Comparison of ENCODE assay signal across 1 cellular context in the genomic region with DNA sequence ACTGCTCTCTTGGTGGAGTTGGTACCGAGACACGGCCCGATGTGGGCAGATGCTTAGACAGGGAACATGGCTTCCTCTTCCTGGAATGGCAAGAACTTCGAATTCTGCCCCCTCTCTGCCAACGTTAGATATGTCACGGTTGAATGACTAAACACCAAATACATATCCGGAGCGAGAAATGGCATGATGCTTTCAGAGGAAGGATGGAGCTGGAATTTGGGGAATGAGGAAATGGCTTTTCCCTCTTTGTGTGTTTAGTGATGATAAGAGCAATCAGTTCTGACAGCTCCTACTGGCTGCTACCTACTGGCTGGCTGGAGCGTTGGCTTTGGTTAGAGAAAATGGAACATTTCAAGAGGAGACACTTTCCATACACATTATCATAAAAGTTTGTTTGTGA.
TF ChIP-seq lines count a peak whose summit lies in the region.

No MANE protein-coding gene starts in this region.

TF ChIP-seq in K562, 482 proteins besides CTCF, POLR2A, EP300 and RAD21 (continued from another document and continues in another):
- TF ChIP-seq, protein P1, sequence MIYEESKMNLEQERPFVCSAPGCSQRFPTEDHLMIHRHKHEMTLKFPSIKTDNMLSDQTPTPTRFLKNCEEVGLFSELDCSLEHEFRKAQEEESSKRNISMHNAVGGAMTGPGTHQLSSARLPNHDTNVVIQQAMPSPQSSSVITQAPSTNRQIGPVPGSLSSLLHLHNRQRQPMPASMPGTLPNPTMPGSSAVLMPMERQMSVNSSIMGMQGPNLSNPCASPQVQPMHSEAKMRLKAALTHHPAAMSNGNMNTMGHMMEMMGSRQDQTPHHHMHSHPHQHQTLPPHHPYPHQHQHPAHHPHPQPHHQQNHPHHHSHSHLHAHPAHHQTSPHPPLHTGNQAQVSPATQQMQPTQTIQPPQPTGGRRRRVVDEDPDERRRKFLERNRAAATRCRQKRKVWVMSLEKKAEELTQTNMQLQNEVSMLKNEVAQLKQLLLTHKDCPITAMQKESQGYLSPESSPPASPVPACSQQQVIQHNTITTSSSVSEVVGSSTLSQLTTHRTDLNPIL (CRISPR knock-in tag; IDR thresholded peaks at IDR 0.05): no peak
- TF ChIP-seq RUNX1 (IDR thresholded peaks at IDR 0.05; ENCODE audit: low read depth): no peak
- no peak for TF ChIP-seq FOXA1 (IDR thresholded peaks at IDR 0.05; ENCODE audit: borderline replicate concordance)
- no peak for TF ChIP-seq MYBL2 (IDR thresholded peaks at IDR 0.05; ENCODE audit: low read depth)
- no peak for TF ChIP-seq MYBL2 (CRISPR knock-in tag; IDR thresholded peaks at IDR 0.05; ENCODE audit: borderline replicate concordance)
- peak; percentile 77 for TF ChIP-seq GATA2 (CRISPR knock-in tag; IDR thresholded peaks at IDR 0.05)
- no peak for TF ChIP-seq PHF8 (IDR thresholded peaks at IDR 0.05; ENCODE audit: borderline replicate concordance, low read length)
- no peak for TF ChIP-seq HNRNPLL (IDR thresholded peaks at IDR 0.05; ENCODE audit: low read depth, low read length, poor library complexity, severe bottlenecking)
- no peak for TF ChIP-seq MXI1 (IDR thresholded peaks at IDR 0.05; ENCODE audit: low read depth, low read length)
- TF ChIP-seq PML (IDR thresholded peaks at IDR 0.05; ENCODE audit: low read length): no peak
- peak in 1 of 2 experiments; percentile 77; a peak in 2 of 4 replicates for TF ChIP-seq TRIM24 (IDR thresholded peaks at IDR 0.05)
- TF ChIP-seq ZNF12 (CRISPR knock-in tag; IDR thresholded peaks at IDR 0.05): no peak
- TF ChIP-seq, protein P2, sequence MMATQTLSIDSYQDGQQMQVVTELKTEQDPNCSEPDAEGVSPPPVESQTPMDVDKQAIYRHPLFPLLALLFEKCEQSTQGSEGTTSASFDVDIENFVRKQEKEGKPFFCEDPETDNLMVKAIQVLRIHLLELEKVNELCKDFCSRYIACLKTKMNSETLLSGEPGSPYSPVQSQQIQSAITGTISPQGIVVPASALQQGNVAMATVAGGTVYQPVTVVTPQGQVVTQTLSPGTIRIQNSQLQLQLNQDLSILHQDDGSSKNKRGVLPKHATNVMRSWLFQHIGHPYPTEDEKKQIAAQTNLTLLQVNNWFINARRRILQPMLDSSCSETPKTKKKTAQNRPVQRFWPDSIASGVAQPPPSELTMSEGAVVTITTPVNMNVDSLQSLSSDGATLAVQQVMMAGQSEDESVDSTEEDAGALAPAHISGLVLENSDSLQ (IDR thresholded peaks at IDR 0.05): peak; percentile 37; the same call in 1 of the 2 replicates
- TF ChIP-seq ZNF830 (CRISPR knock-in tag; IDR thresholded peaks at IDR 0.05): no peak
- TF ChIP-seq ZNF436 (CRISPR knock-in tag; IDR thresholded peaks at IDR 0.05): no peak
- TF ChIP-seq, protein P3, sequence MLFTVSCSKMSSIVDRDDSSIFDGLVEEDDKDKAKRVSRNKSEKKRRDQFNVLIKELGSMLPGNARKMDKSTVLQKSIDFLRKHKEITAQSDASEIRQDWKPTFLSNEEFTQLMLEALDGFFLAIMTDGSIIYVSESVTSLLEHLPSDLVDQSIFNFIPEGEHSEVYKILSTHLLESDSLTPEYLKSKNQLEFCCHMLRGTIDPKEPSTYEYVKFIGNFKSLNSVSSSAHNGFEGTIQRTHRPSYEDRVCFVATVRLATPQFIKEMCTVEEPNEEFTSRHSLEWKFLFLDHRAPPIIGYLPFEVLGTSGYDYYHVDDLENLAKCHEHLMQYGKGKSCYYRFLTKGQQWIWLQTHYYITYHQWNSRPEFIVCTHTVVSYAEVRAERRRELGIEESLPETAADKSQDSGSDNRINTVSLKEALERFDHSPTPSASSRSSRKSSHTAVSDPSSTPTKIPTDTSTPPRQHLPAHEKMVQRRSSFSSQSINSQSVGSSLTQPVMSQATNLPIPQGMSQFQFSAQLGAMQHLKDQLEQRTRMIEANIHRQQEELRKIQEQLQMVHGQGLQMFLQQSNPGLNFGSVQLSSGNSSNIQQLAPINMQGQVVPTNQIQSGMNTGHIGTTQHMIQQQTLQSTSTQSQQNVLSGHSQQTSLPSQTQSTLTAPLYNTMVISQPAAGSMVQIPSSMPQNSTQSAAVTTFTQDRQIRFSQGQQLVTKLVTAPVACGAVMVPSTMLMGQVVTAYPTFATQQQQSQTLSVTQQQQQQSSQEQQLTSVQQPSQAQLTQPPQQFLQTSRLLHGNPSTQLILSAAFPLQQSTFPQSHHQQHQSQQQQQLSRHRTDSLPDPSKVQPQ (CRISPR knock-in tag; IDR thresholded peaks at IDR 0.05; ENCODE audit: borderline replicate concordance): no peak
- no peak for TF ChIP-seq TSC22D4 (tag; IDR thresholded peaks at IDR 0.05)
- TF ChIP-seq FOXA3 (CRISPR knock-in tag; conservative IDR thresholded peaks at IDR 0.05 in 1 of 2, IDR thresholded peaks at IDR 0.05 in 1 of 2): no peak; a peak in 1 of 4 replicates
- no peak for TF ChIP-seq IRF2 (CRISPR knock-in tag; IDR thresholded peaks at IDR 0.05)
- TF ChIP-seq, protein P4, sequence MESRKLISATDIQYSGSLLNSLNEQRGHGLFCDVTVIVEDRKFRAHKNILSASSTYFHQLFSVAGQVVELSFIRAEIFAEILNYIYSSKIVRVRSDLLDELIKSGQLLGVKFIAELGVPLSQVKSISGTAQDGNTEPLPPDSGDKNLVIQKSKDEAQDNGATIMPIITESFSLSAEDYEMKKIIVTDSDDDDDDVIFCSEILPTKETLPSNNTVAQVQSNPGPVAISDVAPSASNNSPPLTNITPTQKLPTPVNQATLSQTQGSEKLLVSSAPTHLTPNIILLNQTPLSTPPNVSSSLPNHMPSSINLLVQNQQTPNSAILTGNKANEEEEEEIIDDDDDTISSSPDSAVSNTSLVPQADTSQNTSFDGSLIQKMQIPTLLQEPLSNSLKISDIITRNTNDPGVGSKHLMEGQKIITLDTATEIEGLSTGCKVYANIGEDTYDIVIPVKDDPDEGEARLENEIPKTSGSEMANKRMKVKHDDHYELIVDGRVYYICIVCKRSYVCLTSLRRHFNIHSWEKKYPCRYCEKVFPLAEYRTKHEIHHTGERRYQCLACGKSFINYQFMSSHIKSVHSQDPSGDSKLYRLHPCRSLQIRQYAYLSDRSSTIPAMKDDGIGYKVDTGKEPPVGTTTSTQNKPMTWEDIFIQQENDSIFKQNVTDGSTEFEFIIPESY (CRISPR knock-in tag; IDR thresholded peaks at IDR 0.05): no peak
- TF ChIP-seq, protein P5, sequence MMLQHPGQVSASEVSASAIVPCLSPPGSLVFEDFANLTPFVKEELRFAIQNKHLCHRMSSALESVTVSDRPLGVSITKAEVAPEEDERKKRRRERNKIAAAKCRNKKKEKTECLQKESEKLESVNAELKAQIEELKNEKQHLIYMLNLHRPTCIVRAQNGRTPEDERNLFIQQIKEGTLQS (IDR thresholded peaks at IDR 0.05): no peak
- TF ChIP-seq, protein P5 (CRISPR knock-in tag; conservative IDR thresholded peaks at IDR 0.05): no peak
- TF ChIP-seq, protein P6, sequence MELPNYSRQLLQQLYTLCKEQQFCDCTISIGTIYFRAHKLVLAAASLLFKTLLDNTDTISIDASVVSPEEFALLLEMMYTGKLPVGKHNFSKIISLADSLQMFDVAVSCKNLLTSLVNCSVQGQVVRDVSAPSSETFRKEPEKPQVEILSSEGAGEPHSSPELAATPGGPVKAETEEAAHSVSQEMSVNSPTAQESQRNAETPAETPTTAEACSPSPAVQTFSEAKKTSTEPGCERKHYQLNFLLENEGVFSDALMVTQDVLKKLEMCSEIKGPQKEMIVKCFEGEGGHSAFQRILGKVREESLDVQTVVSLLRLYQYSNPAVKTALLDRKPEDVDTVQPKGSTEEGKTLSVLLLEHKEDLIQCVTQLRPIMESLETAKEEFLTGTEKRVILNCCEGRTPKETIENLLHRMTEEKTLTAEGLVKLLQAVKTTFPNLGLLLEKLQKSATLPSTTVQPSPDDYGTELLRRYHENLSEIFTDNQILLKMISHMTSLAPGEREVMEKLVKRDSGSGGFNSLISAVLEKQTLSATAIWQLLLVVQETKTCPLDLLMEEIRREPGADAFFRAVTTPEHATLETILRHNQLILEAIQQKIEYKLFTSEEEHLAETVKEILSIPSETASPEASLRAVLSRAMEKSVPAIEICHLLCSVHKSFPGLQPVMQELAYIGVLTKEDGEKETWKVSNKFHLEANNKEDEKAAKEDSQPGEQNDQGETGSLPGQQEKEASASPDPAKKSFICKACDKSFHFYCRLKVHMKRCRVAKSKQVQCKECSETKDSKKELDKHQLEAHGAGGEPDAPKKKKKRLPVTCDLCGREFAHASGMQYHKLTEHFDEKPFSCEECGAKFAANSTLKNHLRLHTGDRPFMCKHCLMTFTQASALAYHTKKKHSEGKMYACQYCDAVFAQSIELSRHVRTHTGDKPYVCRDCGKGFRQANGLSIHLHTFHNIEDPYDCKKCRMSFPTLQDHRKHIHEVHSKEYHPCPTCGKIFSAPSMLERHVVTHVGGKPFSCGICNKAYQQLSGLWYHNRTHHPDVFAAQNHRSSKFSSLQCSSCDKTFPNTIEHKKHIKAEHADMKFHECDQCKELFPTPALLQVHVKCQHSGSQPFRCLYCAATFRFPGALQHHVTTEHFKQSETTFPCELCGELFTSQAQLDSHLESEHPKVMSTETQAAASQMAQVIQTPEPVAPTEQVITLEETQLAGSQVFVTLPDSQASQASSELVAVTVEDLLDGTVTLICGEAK (IDR thresholded peaks at IDR 0.05): no peak
- TF ChIP-seq, protein P6 (CRISPR knock-in tag; IDR thresholded peaks at IDR 0.05): no peak
- TF ChIP-seq BRCA1 (IDR thresholded peaks at IDR 0.05): no peak
- TF ChIP-seq BRCA1 (CRISPR knock-in tag; IDR thresholded peaks at IDR 0.05): no peak
- no peak for TF ChIP-seq ZNF347 (CRISPR knock-in tag; IDR thresholded peaks at IDR 0.05; ENCODE audit: low read depth)
- TF ChIP-seq NEUROD1 (IDR thresholded peaks at IDR 0.05; ENCODE audit: borderline replicate concordance, low read depth, low read length, partially characterized antibody): no peak
- TF ChIP-seq TAL1 (IDR thresholded peaks at IDR 0.05): peak; percentile 80
- TF ChIP-seq ZNF274 (IDR thresholded peaks at IDR 0.05; ENCODE audit: borderline replicate concordance, low read depth, low read length): no peak
- no peak for TF ChIP-seq ZNF408 (CRISPR knock-in tag; IDR thresholded peaks at IDR 0.05; ENCODE audit: low read depth)
- TF ChIP-seq RBM15 (IDR thresholded peaks at IDR 0.05; ENCODE audit: insufficient read depth, low read length): no peak
- TF ChIP-seq TEAD4 (IDR thresholded peaks at IDR 0.05; ENCODE audit: low read length): peak; percentile 93
- TF ChIP-seq TEAD4 (CRISPR knock-in tag; IDR thresholded peaks at IDR 0.05; ENCODE audit: borderline replicate concordance): no peak
- TF ChIP-seq ZNF384 (IDR thresholded peaks at IDR 0.05; ENCODE audit: low read depth, low read length): no peak
- peak; percentile 89 for TF ChIP-seq TCF3 (CRISPR knock-in tag; IDR thresholded peaks at IDR 0.05)
- TF ChIP-seq, protein P7, sequence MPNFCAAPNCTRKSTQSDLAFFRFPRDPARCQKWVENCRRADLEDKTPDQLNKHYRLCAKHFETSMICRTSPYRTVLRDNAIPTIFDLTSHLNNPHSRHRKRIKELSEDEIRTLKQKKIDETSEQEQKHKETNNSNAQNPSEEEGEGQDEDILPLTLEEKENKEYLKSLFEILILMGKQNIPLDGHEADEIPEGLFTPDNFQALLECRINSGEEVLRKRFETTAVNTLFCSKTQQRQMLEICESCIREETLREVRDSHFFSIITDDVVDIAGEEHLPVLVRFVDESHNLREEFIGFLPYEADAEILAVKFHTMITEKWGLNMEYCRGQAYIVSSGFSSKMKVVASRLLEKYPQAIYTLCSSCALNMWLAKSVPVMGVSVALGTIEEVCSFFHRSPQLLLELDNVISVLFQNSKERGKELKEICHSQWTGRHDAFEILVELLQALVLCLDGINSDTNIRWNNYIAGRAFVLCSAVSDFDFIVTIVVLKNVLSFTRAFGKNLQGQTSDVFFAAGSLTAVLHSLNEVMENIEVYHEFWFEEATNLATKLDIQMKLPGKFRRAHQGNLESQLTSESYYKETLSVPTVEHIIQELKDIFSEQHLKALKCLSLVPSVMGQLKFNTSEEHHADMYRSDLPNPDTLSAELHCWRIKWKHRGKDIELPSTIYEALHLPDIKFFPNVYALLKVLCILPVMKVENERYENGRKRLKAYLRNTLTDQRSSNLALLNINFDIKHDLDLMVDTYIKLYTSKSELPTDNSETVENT (CRISPR knock-in tag; IDR thresholded peaks at IDR 0.05): no peak
- TF ChIP-seq, protein P8, sequence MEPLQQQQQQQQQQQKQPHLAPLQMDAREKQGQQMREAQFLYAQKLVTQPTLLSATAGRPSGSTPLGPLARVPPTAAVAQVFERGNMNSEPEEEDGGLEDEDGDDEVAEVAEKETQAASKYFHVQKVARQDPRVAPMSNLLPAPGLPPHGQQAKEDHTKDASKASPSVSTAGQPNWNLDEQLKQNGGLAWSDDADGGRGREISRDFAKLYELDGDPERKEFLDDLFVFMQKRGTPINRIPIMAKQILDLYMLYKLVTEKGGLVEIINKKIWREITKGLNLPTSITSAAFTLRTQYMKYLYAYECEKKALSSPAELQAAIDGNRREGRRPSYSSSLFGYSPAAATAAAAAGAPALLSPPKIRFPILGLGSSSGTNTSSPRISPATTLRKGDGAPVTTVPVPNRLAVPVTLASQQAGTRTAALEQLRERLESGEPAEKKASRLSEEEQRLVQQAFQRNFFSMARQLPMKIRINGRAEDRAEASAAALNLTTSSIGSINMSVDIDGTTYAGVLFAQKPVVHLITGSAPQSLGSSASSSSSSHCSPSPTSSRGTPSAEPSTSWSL (CRISPR knock-in tag; IDR thresholded peaks at IDR 0.05; ENCODE audit: borderline replicate concordance): no peak
- TF ChIP-seq ZNF644 (tag; IDR thresholded peaks at IDR 0.05; ENCODE audit: low read depth): no peak
- TF ChIP-seq ZNF197 (CRISPR knock-in tag; IDR thresholded peaks at IDR 0.05; ENCODE audit: low read depth): no peak
- TF ChIP-seq ZNF764 (CRISPR knock-in tag; IDR thresholded peaks at IDR 0.05; ENCODE audit: low read depth): 0 out of 2 replicates have a peak, but pooled peaks have one; percentile 50
